ENCODE assay signal across 8 cellular contexts in the genomic region with DNA sequence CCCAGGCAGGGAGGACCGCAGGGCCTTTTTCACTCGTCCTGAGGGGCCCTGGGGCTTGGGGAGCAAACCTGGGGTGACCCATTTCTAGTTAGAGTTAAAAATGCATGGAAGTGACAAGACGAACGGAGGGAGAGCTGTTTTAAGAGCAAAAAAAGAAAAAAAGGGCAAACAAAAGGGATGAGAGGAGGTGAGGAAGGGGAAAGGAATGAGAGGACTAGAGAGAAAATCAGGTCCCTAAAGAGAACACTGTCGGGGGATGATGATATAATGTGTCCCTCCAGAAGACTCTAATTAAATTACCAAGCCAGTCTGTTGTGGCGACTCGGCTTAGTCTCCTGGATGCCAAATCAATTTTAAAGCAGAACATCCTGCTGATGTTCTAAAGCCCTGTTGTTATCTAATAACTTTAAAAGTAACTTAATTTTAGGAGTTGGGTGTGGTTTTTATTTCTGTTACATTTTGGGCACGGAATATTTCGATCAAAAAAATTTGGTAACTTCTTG. TPM values are rescaled to one million over a fixed set of nuclear protein-coding genes. Genes with fewer than 3 reads are reported as not detected.
DNase-seq lines count a peak whose midpoint lies in the region; ATAC-seq and TF ChIP-seq lines count a peak whose summit lies in the region.

No MANE protein-coding gene starts in this region.

- H2BK5ac ChIP-seq in H9 (ENCODE audit: insufficient read length, low read length) = no peak overlapping the region

- no peak overlapping the region for H3K4ac ChIP-seq in H9 (ENCODE audit: low read depth, low read length)

- H3K4me1 ChIP-seq in H9 (ENCODE audit: insufficient read depth, low read length) (peaks cover 10% of the 10 kb centered on the region; the same call in 1 of the 2 replicates), fibroblast of lung (ENCODE audit: control insufficient read depth, extremely low read depth, insufficient read depth, low read length) (no peaks in the 10 kb centered on the region)

- no peaks in the 10 kb centered on the region for H4K20me1 ChIP-seq in H9 (ENCODE audit: control insufficient read depth, insufficient read depth, insufficient read length)
- H4K20me1 ChIP-seq in fibroblast of lung (ENCODE audit: control insufficient read depth, extremely low read depth, insufficient read depth, low read length) = no peaks in the 10 kb centered on the region

- no peak overlapping the region for H2BK120ac ChIP-seq in H9 (ENCODE audit: low read depth, low read length, poor library complexity, severe bottlenecking)

- H3K23ac ChIP-seq in H9 (ENCODE audit: insufficient read length, low read depth, low read length) = no peak overlapping the region

- no peak; the same call in 2 of the 3 replicates for TF ChIP-seq CTCF in H9 (conservative IDR thresholded peaks at IDR 0.05)
- no peak for TF ChIP-seq CTCF in RWPE1 (conservative IDR thresholded peaks at IDR 0.05; ENCODE audit: low read depth)
- TF ChIP-seq CTCF in fibroblast of lung (conservative IDR thresholded peaks at IDR 0.05 in 1 of 2, IDR thresholded peaks at IDR 0.05 in 1 of 2; ENCODE audit: low read depth in 1 of 2, low read length in 2 of 2) = no peak

- no peaks in the 10 kb centered on the region for H3K27me3 Mint-ChIP-seq in H9 (ENCODE audit: low read depth)

- no peaks in the 10 kb centered on the region; a peak in 1 of 5 replicates for H3K9me3 Mint-ChIP-seq in H9

- no peak overlapping the region for H2BK20ac ChIP-seq in H9 (ENCODE audit: low read depth, low read length, poor library complexity, severe bottlenecking)

- peaks cover 28% of the 10 kb centered on the region; the same call in 1 of the 2 replicates for H3K79me2 ChIP-seq in H9 (ENCODE audit: insufficient read depth, low read length)
- H3K79me2 ChIP-seq in fibroblast of lung (ENCODE audit: control insufficient read depth, insufficient read depth, low read length) = peaks cover 57% of the 10 kb centered on the region

- H3K4me2 ChIP-seq in H9 (ENCODE audit: insufficient read depth, insufficient read length, low read length) (peak overlapping the region; percentile 82), fibroblast of lung (ENCODE audit: extremely low read depth, insufficient read depth, low read length) (peak overlapping the region; percentile 87)

- H4K91ac ChIP-seq in H9 (ENCODE audit: insufficient read length, low read depth, low read length) = no peak overlapping the region

- H2BK15ac ChIP-seq in H9 (ENCODE audit: low read depth, low read length) = no peak overlapping the region

- H3T11ph ChIP-seq in H9 (ENCODE audit: low read length) = no peak overlapping the region

- H4K5ac ChIP-seq in H9 (ENCODE audit: insufficient read length, low read depth, low read length) = no peak overlapping the region

- H2AFZ ChIP-seq in H9 (ENCODE audit: low read length) = no peak overlapping the region
- peak overlapping the region; percentile 48 for H2AFZ ChIP-seq in fibroblast of lung (ENCODE audit: low read length)

- DNase-seq in H9 = no peak
- no peak for DNase-seq in RWPE1 (ENCODE audit: low spot score)
- peak in 1 of 2 donors; percentile 12 for DNase-seq in fibroblast of lung (ENCODE audit: low read depth in 2 of 2)
- no peak for DNase-seq in skeletal muscle cell (ENCODE audit: low read depth)
- DNase-seq in activated CD8-positive, alpha-beta memory T cell treated with anti-CD3 and anti-CD28 coated beads, Interleukin-2, amount 50 U/mL, for 48 hours = no peak
- no peak for DNase-seq in mesenteric fat pad (ENCODE audit: low spot score)

- H3K79me1 ChIP-seq in H9 (ENCODE audit: insufficient read depth, low read depth, low read length, poor library complexity, severe bottlenecking) = no peaks in the 10 kb centered on the region

- H3K36me3 ChIP-seq in fibroblast of lung (ENCODE audit: control insufficient read depth, insufficient read depth, low read length) = no peaks in the 10 kb centered on the region

- CTCF ChIA-PET in RWPE1 (lab: Yijun Ruan, JAX) = interaction anchor here (0.6 kb wide), 2 partner anchors 18 to 36 kb away, joined by 3 to 6 read pairs; no protein-coding TSS in a partner anchor

- peak overlapping the region; percentile 81; the same call in 1 of the 2 replicates for H3K14ac ChIP-seq in H9 (ENCODE audit: insufficient read depth, low read length)

- H3K27ac ChIP-seq in H9 (ENCODE audit: insufficient read length, low read depth, low read length) (no peak overlapping the region), RWPE1 (peak overlapping the region; percentile 100), fibroblast of lung (ENCODE audit: insufficient read depth, low read length) (peak overlapping the region; percentile 92)

- H2BK12ac ChIP-seq in H9 (ENCODE audit: insufficient read length, low read depth, low read length) = no peak overlapping the region

- no peak overlapping the region for H4K8ac ChIP-seq in H9 (replicated peaks; ENCODE audit: insufficient read length, low read depth, low read length)

- WGBS in H9 (ENCODE audit: extremely low coverage, insufficient read length, low lambda C conversion rate) = no CpG with 5 or more reads among the region's 9 CpGs

- peaks cover 9% of the 10 kb centered on the region for H3K23me2 ChIP-seq in H9 (ENCODE audit: insufficient read length, low read depth, low read length, poor library complexity, severe bottlenecking)

- peaks cover 53 to 55% of the 10 kb centered on the region in 2 experiments for H3K4me1 Mint-ChIP-seq in H9

- no peaks in the 10 kb centered on the region for H3K9me3 ChIP-seq in H9 (ENCODE audit: control insufficient read depth, low read depth, low read length)
- H3K9me3 ChIP-seq in fibroblast of lung (ENCODE audit: control insufficient read depth, insufficient read depth, low read depth, low read length) = no peaks in the 10 kb centered on the region

- ATAC-seq in HG03457 (IDR thresholded peaks at IDR 0.05; ENCODE audit: unreplicated experiment) (no peak), HG03175 (IDR thresholded peaks at IDR 0.05; ENCODE audit: unreplicated experiment) (no peak)

- H2AK5ac ChIP-seq in H9 (ENCODE audit: insufficient read length, low read length) = no peak overlapping the region

- POLR2A ChIA-PET in RWPE1 (lab: Yijun Ruan, JAX; ENCODE audit: low non-redundant PET) = no interaction called here

- peaks cover 5 to 6% (median 5%) of the 10 kb centered on the region in 3 experiments; a peak in 5 of 7 replicates for H3K36me3 Mint-ChIP-seq in H9 (ENCODE audit: insufficient read depth in 1 of 3, low read depth in 3 of 3)

- H3K4me3 Mint-ChIP-seq in H9 = peak overlapping the region; percentile 84 to 92

- H3K27me3 ChIP-seq in H9 (ENCODE audit: insufficient read depth, low read length) = no peaks in the 10 kb centered on the region
- no peaks in the 10 kb centered on the region for H3K27me3 ChIP-seq in fibroblast of lung (ENCODE audit: control insufficient read depth, insufficient read depth, low read length)

- H3K27ac Mint-ChIP-seq in H9 = peak overlapping the region; percentile 84 to 96 (median 92)

- no peak overlapping the region for H3K56ac ChIP-seq in H9 (ENCODE audit: insufficient read length, low read depth, low read length)

- H3K4me3 ChIP-seq in fibroblast of lung (replicated peaks in 1 of 4; ENCODE audit: control extremely low read depth in 1 of 4, insufficient read depth in 1 of 4, low read depth in 3 of 4, low read length in 4 of 4) (peak overlapping the region; percentile 63 to 95 (median 86)), skeletal muscle cell (ENCODE audit: low read depth, low read length) (peak overlapping the region; percentile 92)

- H3K9ac ChIP-seq in H9 (ENCODE audit: extremely low read depth, insufficient read length, low read length) (peak overlapping the region; percentile 82), fibroblast of lung (ENCODE audit: insufficient read depth, low read length) (peak overlapping the region; percentile 88)

- H3K18ac ChIP-seq in H9 (ENCODE audit: insufficient read length, low read depth, low read length) = no peak overlapping the region

RNA-seq across cellular contexts. Expression of gene ANO6, which starts 1.1 kb away (rescaled TPM):
- total RNA-seq in H9 (2021) (24.3 TPM in 2 replicates), fibroblast of lung (57.5 and 59.1 TPM in 2 replicates), mesenteric fat pad (152 TPM)
- polyA plus RNA-seq in fibroblast of lung = 40.5 and 69.1 TPM in 2 replicates
- polyA plus RNA-seq in fibroblast of lung (2012) = 24.7 and 43.5 TPM in 2 replicates
- polyA minus RNA-seq in fibroblast of lung (ENCODE audit: low replicate concordance) = 18.5 and 20.5 TPM in 2 replicates
